In the genomic region with DNA sequence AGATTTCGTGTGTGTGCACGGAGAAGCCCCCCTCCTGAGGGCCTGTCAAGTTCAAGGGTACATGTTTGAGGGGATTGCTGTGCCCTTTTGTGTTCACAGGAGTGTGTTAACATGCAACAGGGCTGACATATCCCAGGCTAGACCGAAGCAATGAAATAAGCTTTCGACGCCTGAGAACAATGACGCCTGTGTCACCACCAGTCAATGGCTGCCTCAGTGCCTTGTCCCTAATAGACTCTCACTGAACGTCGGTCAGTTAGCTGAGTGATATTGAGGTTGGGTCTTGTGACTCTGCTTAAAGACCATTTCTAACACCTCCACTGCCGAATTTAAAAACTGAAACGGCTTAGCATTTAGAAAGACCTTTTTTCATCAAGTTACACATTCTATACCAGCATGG, we compare ENCODE assay signal across 1 cellular context.
TF ChIP-seq lines count a peak whose summit lies in the region.

No MANE protein-coding gene starts in this region.

TF ChIP-seq in HepG2, 621 proteins besides CTCF, POLR2A, EP300 and RAD21 (continued from another document):
- TF ChIP-seq, protein P1, sequence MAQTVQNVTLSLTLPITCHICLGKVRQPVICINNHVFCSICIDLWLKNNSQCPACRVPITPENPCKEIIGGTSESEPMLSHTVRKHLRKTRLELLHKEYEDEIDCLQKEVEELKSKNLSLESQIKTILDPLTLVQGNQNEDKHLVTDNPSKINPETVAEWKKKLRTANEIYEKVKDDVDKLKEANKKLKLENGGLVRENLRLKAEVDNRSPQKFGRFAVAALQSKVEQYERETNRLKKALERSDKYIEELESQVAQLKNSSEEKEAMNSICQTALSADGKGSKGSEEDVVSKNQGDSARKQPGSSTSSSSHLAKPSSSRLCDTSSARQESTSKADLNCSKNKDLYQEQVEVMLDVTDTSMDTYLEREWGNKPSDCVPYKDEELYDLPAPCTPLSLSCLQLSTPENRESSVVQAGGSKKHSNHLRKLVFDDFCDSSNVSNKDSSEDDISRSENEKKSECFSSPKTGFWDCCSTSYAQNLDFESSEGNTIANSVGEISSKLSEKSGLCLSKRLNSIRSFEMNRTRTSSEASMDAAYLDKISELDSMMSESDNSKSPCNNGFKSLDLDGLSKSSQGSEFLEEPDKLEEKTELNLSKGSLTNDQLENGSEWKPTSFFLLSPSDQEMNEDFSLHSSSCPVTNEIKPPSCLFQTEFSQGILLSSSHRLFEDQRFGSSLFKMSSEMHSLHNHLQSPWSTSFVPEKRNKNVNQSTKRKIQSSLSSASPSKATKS (CRISPR knock-in tag; IDR thresholded peaks at IDR 0.05): no peak
- no peak for TF ChIP-seq KLF6 (CRISPR knock-in tag; IDR thresholded peaks at IDR 0.05)
- no peak for TF ChIP-seq CCAR2 (optimal IDR thresholded peaks at IDR 0.05; ENCODE audit: low read depth, low read length)
- TF ChIP-seq FOXP1 (IDR thresholded peaks at IDR 0.05): no peak
- no peak for TF ChIP-seq FOXP1 (CRISPR knock-in tag; IDR thresholded peaks at IDR 0.05)
